30 cellular contexts compared by ENCODE assay signal in the genomic region with DNA sequence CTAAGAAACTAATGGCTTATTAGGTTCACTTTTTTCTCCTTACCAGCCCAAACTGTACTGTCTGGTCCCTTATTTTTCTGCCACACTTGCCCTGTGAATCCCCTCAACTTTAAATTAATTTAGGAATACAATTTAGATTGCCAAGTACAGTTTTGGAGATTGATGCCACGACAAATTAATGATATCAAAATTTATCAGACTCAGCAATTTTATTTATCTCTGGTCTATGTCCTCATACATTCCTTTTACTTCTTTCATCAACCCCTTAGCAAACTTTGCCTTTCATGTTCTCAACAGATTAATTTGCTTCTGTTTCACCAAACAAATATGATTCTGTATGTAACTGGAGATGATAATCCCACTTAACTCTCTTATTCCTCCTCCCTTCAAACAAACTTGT.
"Had no signal": no experiment of that assay in that cellular context is flagged by ENCODE, and none has a peak within 500 bp of the region (broad histone marks: within the 10 kb centered on the region; RNA-seq: fewer than 3 reads in every experiment).

No MANE protein-coding gene starts in this region.

- H3K4me3 Mint-ChIP-seq: activated CD4-positive, alpha-beta memory T cell treated with anti-CD3 and anti-CD28 coated beads for 36 hours; activated CD4-positive, alpha-beta T cell treated with anti-CD3 and anti-CD28 coated beads for 36 hours; activated CD4-positive, alpha-beta T cell treated with anti-CD3 and anti-CD28 coated beads, Interleukin-2, amount 10 ng/mL, durations not matched to agents 24 days and 14 days; activated CD8-positive, alpha-beta memory T cell treated with anti-CD3 and anti-CD28 coated beads, Interleukin-2, amount 10 ng/mL, durations not matched to agents 7 days and 5 days; activated CD8-positive, alpha-beta T cell treated with anti-CD3 and anti-CD28 coated beads, Interleukin-2, amount 10 ng/mL, durations not matched to agents 7 days and 5 days; activated naive CD4-positive, alpha-beta T cell treated with anti-CD3 and anti-CD28 coated beads for 36 hours; activated naive CD4-positive, alpha-beta T cell treated with anti-CD3 and anti-CD28 coated beads, Interleukin-2, amount 50 U/mL, for 24 hours; activated naive CD8-positive, alpha-beta T cell treated with anti-CD3 and anti-CD28 coated beads for 36 hours; activated naive CD8-positive, alpha-beta T cell treated with anti-CD3 and anti-CD28 coated beads, Interleukin-2, amount 50 U/mL, for 24 hours; activated T-helper 1 cell treated with anti-CD3 and anti-CD28 coated beads, Interleukin-12 subunit alpha, Interleukin-12 subunit beta, Interleukin-2, Interleukin-4 antibody, amounts not matched to agents 30 ng/mL and 10 ng/mL and 1 ng/mL, durations not matched to agents 14 hours and 24 hours and 36 hours; endodermal cell had no signal

- H3K9me3 ChIP-seq: adrenal gland, body of pancreas, colonic mucosa had no signal

- H3K27me3 Mint-ChIP-seq: activated CD4-positive, alpha-beta memory T cell treated with anti-CD3 and anti-CD28 coated beads for 36 hours; activated CD4-positive, alpha-beta T cell treated with anti-CD3 and anti-CD28 coated beads for 36 hours; activated CD4-positive, alpha-beta T cell treated with anti-CD3 and anti-CD28 coated beads, Interleukin-2, amount 10 ng/mL, durations not matched to agents 24 days and 14 days; activated CD8-positive, alpha-beta memory T cell treated with anti-CD3 and anti-CD28 coated beads, Interleukin-2, amount 10 ng/mL, durations not matched to agents 7 days and 5 days; activated naive CD4-positive, alpha-beta T cell treated with anti-CD3 and anti-CD28 coated beads, Interleukin-2, amount 50 U/mL, for 24 hours; activated naive CD8-positive, alpha-beta T cell treated with anti-CD3 and anti-CD28 coated beads for 36 hours; activated naive CD8-positive, alpha-beta T cell treated with anti-CD3 and anti-CD28 coated beads, Interleukin-2, amount 50 U/mL, for 24 hours had no signal

- DNase-seq: activated CD4-positive, alpha-beta memory T cell treated with anti-CD3 and anti-CD28 coated beads for 36 hours; activated CD4-positive, alpha-beta T cell treated with anti-CD3 and anti-CD28 coated beads for 36 hours; activated CD4-positive, alpha-beta T cell treated with anti-CD3 and anti-CD28 coated beads, Interleukin-2, amount 10 ng/mL, durations not matched to agents 24 days and 14 days; activated CD4-positive, CD25-positive, alpha-beta regulatory T cell; activated CD4-positive, CD25-positive, alpha-beta regulatory T cell treated with anti-CD3 and anti-CD28 coated beads, Interleukin-2, amount 50 U/mL, for 72 hours; activated CD8-positive, alpha-beta memory T cell treated with anti-CD3 and anti-CD28 coated beads, Interleukin-2, amount 10 ng/mL, durations not matched to agents 7 days and 5 days; activated CD8-positive, alpha-beta memory T cell treated with anti-CD3 and anti-CD28 coated beads, Interleukin-2, amount 50 U/mL, for 4 hours; activated CD8-positive, alpha-beta T cell treated with anti-CD3 and anti-CD28 coated beads, Interleukin-2, amount 10 ng/mL, durations not matched to agents 7 days and 5 days; activated effector memory CD4-positive, alpha-beta T cell treated with anti-CD3 and anti-CD28 coated beads, Interleukin-2, amount 50 U/mL, for 16 hours; activated naive CD4-positive, alpha-beta T cell treated with anti-CD3 and anti-CD28 coated beads for 36 hours; activated naive CD8-positive, alpha-beta T cell treated with anti-CD3 and anti-CD28 coated beads for 36 hours; activated naive CD8-positive, alpha-beta T cell treated with anti-CD3 and anti-CD28 coated beads, Interleukin-2, amount 50 U/mL, for 24 hours; activated T-cell treated with anti-CD3 and anti-CD28 coated beads, Interleukin-2, amount 50 U/mL, for 1 hour; activated T-cell treated with anti-CD3 and anti-CD28 coated beads, Interleukin-2, amount 50 U/mL, for 48 hours; adrenal gland; amygdala; aorta; body of pancreas; caudate nucleus; colonic mucosa; effector CD8-positive, alpha-beta T cell; endodermal cell; foreskin fibroblast; head of caudate nucleus; T-helper 2 cell had no signal

- H3K27me3 ChIP-seq: adrenal gland, body of pancreas, colonic mucosa had no signal

- H3K4me1 ChIP-seq: colonic mucosa had no signal

- H3K27ac ChIP-seq: adrenal gland, body of pancreas, colonic mucosa had no signal

- FAIRE-seq: frontal cortex had no signal

- H3K4me1 Mint-ChIP-seq: endodermal cell had no signal

- H3K36me3 ChIP-seq: adrenal gland, colonic mucosa had no signal

- H3K27ac Mint-ChIP-seq: activated CD4-positive, alpha-beta memory T cell treated with anti-CD3 and anti-CD28 coated beads for 36 hours; activated CD4-positive, alpha-beta T cell treated with anti-CD3 and anti-CD28 coated beads for 36 hours; activated CD4-positive, alpha-beta T cell treated with anti-CD3 and anti-CD28 coated beads, Interleukin-2, amount 10 ng/mL, durations not matched to agents 24 days and 14 days; activated CD8-positive, alpha-beta memory T cell treated with anti-CD3 and anti-CD28 coated beads, Interleukin-2, amount 10 ng/mL, durations not matched to agents 7 days and 5 days; activated CD8-positive, alpha-beta T cell treated with anti-CD3 and anti-CD28 coated beads, Interleukin-2, amount 10 ng/mL, durations not matched to agents 7 days and 5 days; activated naive CD4-positive, alpha-beta T cell treated with anti-CD3 and anti-CD28 coated beads for 36 hours; activated naive CD4-positive, alpha-beta T cell treated with anti-CD3 and anti-CD28 coated beads, Interleukin-2, amount 50 U/mL, for 24 hours; activated naive CD8-positive, alpha-beta T cell treated with anti-CD3 and anti-CD28 coated beads for 36 hours; activated naive CD8-positive, alpha-beta T cell treated with anti-CD3 and anti-CD28 coated beads, Interleukin-2, amount 50 U/mL, for 24 hours; activated T-helper 1 cell treated with anti-CD3 and anti-CD28 coated beads, Interleukin-12 subunit alpha, Interleukin-12 subunit beta, Interleukin-2, Interleukin-4 antibody, amounts not matched to agents 30 ng/mL and 10 ng/mL and 1 ng/mL, durations not matched to agents 14 hours and 24 hours and 36 hours; activated T-helper 2 cell treated with anti-CD3 and anti-CD28 coated beads, Interferon-gamma antibody, Interleukin-2, Interleukin-4, amounts not matched to agents 10 μg/mL and 5 μg/mL and 100 μg/mL, durations not matched to agents 14 hours and 24 hours and 36 hours; endodermal cell had no signal

- ATAC-seq: activated CD4-positive, alpha-beta T cell treated with anti-CD3 and anti-CD28 coated beads for 36 hours; activated CD8-positive, alpha-beta memory T cell treated with anti-CD3 and anti-CD28 coated beads, Interleukin-2, amount 10 ng/mL, durations not matched to agents 7 days and 5 days; activated CD8-positive, alpha-beta T cell treated with anti-CD3 and anti-CD28 coated beads, Interleukin-2, amount 10 ng/mL, durations not matched to agents 7 days and 5 days; activated naive CD8-positive, alpha-beta T cell treated with anti-CD3 and anti-CD28 coated beads, Interleukin-2, amount 50 U/mL, for 24 hours; body of pancreas; esophagus mucosa had no signal

- H3K4me3 ChIP-seq: adrenal gland, body of pancreas, colonic mucosa had no signal
